8 cellular contexts compared by ENCODE assay signal in the genomic region with DNA sequence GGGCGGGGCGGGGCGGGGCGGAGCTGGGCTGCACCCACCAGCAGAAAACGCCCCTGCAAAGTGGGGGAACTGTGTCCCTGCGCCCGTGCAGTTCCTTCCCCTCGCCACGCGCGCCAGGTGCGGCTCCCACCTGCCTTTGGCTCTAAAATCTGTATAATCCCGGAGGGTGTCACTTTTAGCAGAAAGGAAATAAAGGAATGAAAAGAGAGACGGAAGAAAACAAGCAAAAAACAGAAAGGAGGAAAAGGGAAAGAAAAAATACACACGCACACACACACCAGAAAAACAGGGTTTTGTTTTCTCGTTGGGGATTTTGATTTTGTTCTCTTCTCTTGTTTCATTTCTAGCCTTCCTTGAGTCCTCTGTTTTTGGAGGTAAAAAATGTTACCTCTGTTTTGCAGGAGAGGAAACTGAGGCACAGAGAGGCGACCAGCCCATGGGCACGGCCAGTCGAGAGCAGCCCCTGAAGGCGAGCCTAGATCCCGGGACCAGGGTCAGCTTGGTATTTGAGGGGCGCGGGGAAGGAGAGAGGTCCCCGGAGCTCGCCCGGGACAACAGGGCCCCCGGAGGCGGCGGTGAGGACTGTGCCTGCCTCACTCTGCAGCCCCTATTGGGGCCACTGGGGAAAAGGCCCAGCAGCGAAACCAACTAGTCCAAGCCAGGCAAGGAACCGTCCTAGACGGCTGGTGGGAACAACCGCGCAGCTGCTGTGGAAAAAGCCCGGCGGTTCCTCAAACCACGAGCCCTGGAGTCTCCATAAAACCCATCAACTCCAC. TPM values are rescaled to one million over a fixed set of nuclear protein-coding genes. Genes with fewer than 3 reads are reported as not detected.
DNase-seq lines count a peak whose midpoint lies in the region; ATAC-seq and TF ChIP-seq lines count a peak whose summit lies in the region.

No MANE protein-coding gene starts in this region.

- H3K4me2 ChIP-seq in osteoblast (ENCODE audit: insufficient read depth, low read length): peak overlapping the region; percentile 81

- ATAC-seq in GM18519 (IDR thresholded peaks at IDR 0.05; ENCODE audit: low FRiP score, unreplicated experiment): no peak
- ATAC-seq in activated CD4-positive, CD25-positive, alpha-beta regulatory T cell treated with anti-CD3 and anti-CD28 coated beads, Interleukin-2, amount 50 U/mL, for 24 hours: no peak

- H3K79me2 ChIP-seq in osteoblast (ENCODE audit: insufficient read depth, low read length): peaks cover 36% of the 10 kb centered on the region

- TF ChIP-seq CTCF in GM12864 (IDR thresholded peaks at IDR 0.05; ENCODE audit: low read depth, low read length, missing control alignments): peak; percentile 6
- TF ChIP-seq CTCF in osteoblast (IDR thresholded peaks at IDR 0.05; ENCODE audit: extremely low read depth, low read depth, low read length): no peak

- H3K36me3 ChIP-seq in ectodermal cell (ENCODE audit: control insufficient read depth, insufficient read depth, low read length) (no peaks in the 10 kb centered on the region), osteoblast (ENCODE audit: insufficient read depth, low read length) (no peaks in the 10 kb centered on the region)

- H3K4me1 ChIP-seq in ectodermal cell (ENCODE audit: control insufficient read depth, insufficient read depth, low read length): peaks cover 17% of the 10 kb centered on the region
- peaks cover 21% of the 10 kb centered on the region for H3K4me1 ChIP-seq in osteoblast (ENCODE audit: insufficient read depth, low read length)

- no peaks in the 10 kb centered on the region for H3K9me3 ChIP-seq in ectodermal cell (ENCODE audit: control insufficient read depth, low read length)
- H3K9me3 ChIP-seq in osteoblast (ENCODE audit: low read depth, low read length): no peaks in the 10 kb centered on the region

- H3K4me3 ChIP-seq in GM12864 (ENCODE audit: low read depth, low read length) (peak overlapping the region; percentile 49), ectodermal cell (ENCODE audit: insufficient read depth, low read depth, low read length) (peak overlapping the region; percentile 72), osteoblast (ENCODE audit: insufficient read depth, low read length) (peak overlapping the region; percentile 63)

- H2AFZ ChIP-seq in osteoblast (ENCODE audit: low read length): no peak overlapping the region

- H4K20me1 ChIP-seq in osteoblast (ENCODE audit: insufficient read depth, low read length): peaks cover 21% of the 10 kb centered on the region

- 22 to 23% methylated on average over 35 to 37 of the region's 37 CpGs for WGBS in ectodermal cell, 2 experiments

- H3K27me3 ChIP-seq in ectodermal cell (ENCODE audit: control insufficient read depth, insufficient read depth, low read length, poor library complexity, severe bottlenecking) (no peaks in the 10 kb centered on the region), osteoblast (ENCODE audit: insufficient read depth, low read length) (no peaks in the 10 kb centered on the region)

- no peak for DNase-seq in GM12864 (ENCODE audit: low read depth)
- DNase-seq in NCI-H69 (lab: John Stamatoyannopoulos, UW): peak; percentile 29
- DNase-seq in osteoblast (ENCODE audit: insufficient read length, low spot score, missing footprints): peak; percentile 42
- DNase-seq in activated effector memory CD4-positive, alpha-beta T cell treated with anti-CD3 and anti-CD28 coated beads, Interleukin-2, amount 50 U/mL, for 16 hours: no peak
- no peak for DNase-seq in C1 segment of cervical spinal cord (lab: John Stamatoyannopoulos, UW)

- H3K27ac ChIP-seq in ectodermal cell (ENCODE audit: insufficient read depth, low read depth, low read length, poor library complexity, severe bottlenecking) (peak overlapping the region; percentile 44), osteoblast (ENCODE audit: low read depth, low read length) (no peak overlapping the region)

RNA-seq across cellular contexts. Expression of a gene that starts 0.6 kb away (rescaled TPM):
- polyA plus RNA-seq in ectodermal cell (2013, experiment 1 of 4): 212 TPM
- 243 TPM for polyA plus RNA-seq in ectodermal cell (2013, experiment 2 of 4)
- polyA plus RNA-seq in ectodermal cell (2013, experiment 3 of 4): 154 TPM
- 191 TPM for polyA plus RNA-seq in ectodermal cell (2013, experiment 4 of 4)
- 92.6 and 107 TPM in 2 replicates for total RNA-seq in osteoblast

RNA-seq across cellular contexts. Expression of a gene that starts 12.8 kb away (rescaled TPM):
- not detected for polyA plus RNA-seq in ectodermal cell (2013, experiment 1 of 4)
- polyA plus RNA-seq in ectodermal cell (2013, experiment 2 of 4): not detected
- polyA plus RNA-seq in ectodermal cell (2013, experiment 3 of 4): not detected
- polyA plus RNA-seq in ectodermal cell (2013, experiment 4 of 4): not detected
- not detected in 2 replicates for total RNA-seq in osteoblast

Comparison
In these comparisons a context has a peak if more than half of its experiments do, and no peak if none do; other contexts are left out.
1. DNase-seq: peak in NCI-H69 (single experiment) and osteoblast (single experiment); none in GM12864 (single experiment), activated effector memory CD4-positive, alpha-beta T cell treated with anti-CD3 and anti-CD28 coated beads, Interleukin-2, amount 50 U/mL, for 16 hours (single experiment) and C1 segment of cervical spinal cord (0 of 14).
2. Peak in every context shown above with its lines, with median percentiles within 50 percentile points of each other: H3K4me3 ChIP-seq.